ENCODE assay signal across 8 cellular contexts in genomic region chr4:112060212-112060611, GRCh38.
DNase-seq lines count a peak whose midpoint lies in the region; ATAC-seq, FAIRE-seq and TF ChIP-seq lines count a peak whose summit lies in the region.
"Had no signal": no experiment of that assay in that cellular context is flagged by ENCODE, and none has a peak within 500 bp of the region (broad histone marks: within the 10 kb centered on the region; RNA-seq: fewer than 3 reads in every experiment).

No MANE protein-coding gene starts in this region.

- TF ChIP-seq EP300 in neural cell (conservative IDR thresholded peaks at IDR 0.05; ENCODE audit: poor library complexity, severe bottlenecking): no peak

- H3F3A ChIP-seq in neural cell (ENCODE audit: insufficient read depth, low read length, poor library complexity, severe bottlenecking): no peaks in the 10 kb centered on the region

- H4K20me1 ChIP-seq in astrocyte (ENCODE audit: insufficient read depth, low read length) (no peaks in the 10 kb centered on the region), neural cell (ENCODE audit: insufficient read depth) (no peaks in the 10 kb centered on the region)

- H3K4me3 Mint-ChIP-seq in astrocyte (ENCODE audit: unreplicated experiment): no peak overlapping the region
- H3K4me3 Mint-ChIP-seq in immature natural killer cell: no peak overlapping the region

- H3K9me3 ChIP-seq in astrocyte (ENCODE audit: insufficient read depth, low read depth, low read length): no peaks in the 10 kb centered on the region
- H3K9me3 ChIP-seq in neural cell (ENCODE audit: low read length): no peaks in the 10 kb centered on the region
- H3K9me3 ChIP-seq: thoracic aorta had no signal

- H3K4me2 ChIP-seq in astrocyte (ENCODE audit: low read length): no peak overlapping the region
- H3K4me2 ChIP-seq in neural cell (ENCODE audit: low read length): no peak overlapping the region

- no peak for ATAC-seq in GM19463 (IDR thresholded peaks at IDR 0.05; ENCODE audit: unreplicated experiment)

- H2AFZ ChIP-seq in astrocyte (ENCODE audit: low read depth, low read length): no peak overlapping the region
- no peak overlapping the region for H2AFZ ChIP-seq in neural cell (ENCODE audit: low read depth, low read length)

- peak; percentile 59 for TF ChIP-seq RAD21 in neural cell (conservative IDR thresholded peaks at IDR 0.05)

- H3K4me3 ChIP-seq in astrocyte (ENCODE audit: insufficient read depth, low read depth, low read length) (no peak overlapping the region), neural cell (ENCODE audit: low read length) (no peak overlapping the region)
- H3K4me3 ChIP-seq: thoracic aorta had no signal

- H3K36me3 Mint-ChIP-seq in astrocyte (ENCODE audit: low read depth, unreplicated experiment) (no peaks in the 10 kb centered on the region), immature natural killer cell (no peaks in the 10 kb centered on the region)

- H3K27ac Mint-ChIP-seq in astrocyte (ENCODE audit: unreplicated experiment): no peak overlapping the region
- H3K27ac Mint-ChIP-seq in immature natural killer cell: no peak overlapping the region

- TF ChIP-seq CTCF in GM12874 (IDR thresholded peaks at IDR 0.05; ENCODE audit: insufficient read depth, low read depth, low read length) (peak; percentile 46; the same call in 1 of the 2 replicates), astrocyte (IDR thresholded peaks at IDR 0.05; ENCODE audit: insufficient read depth, low read depth, low read length) (peak; percentile 43), neural cell (IDR thresholded peaks at IDR 0.05; ENCODE audit: poor library complexity, severe bottlenecking) (peak; percentile 54)

- H3K9ac ChIP-seq in astrocyte (ENCODE audit: low read length) (no peak overlapping the region), neural cell (ENCODE audit: low read length) (no peak overlapping the region)

- H3K4me1 Mint-ChIP-seq in astrocyte (ENCODE audit: low read depth, unreplicated experiment): peaks cover 9% of the 10 kb centered on the region
- H3K4me1 Mint-ChIP-seq in immature natural killer cell: no peaks in the 10 kb centered on the region

- no peak for FAIRE-seq in astrocyte (lab: Jason Lieb, UNC)

- H3K9me2 ChIP-seq in neural cell (ENCODE audit: insufficient read depth, low read length): no peaks in the 10 kb centered on the region

- H3K79me2 ChIP-seq in astrocyte (ENCODE audit: insufficient read depth, low read length) (no peaks in the 10 kb centered on the region), neural cell (replicated peaks; ENCODE audit: insufficient read depth, low read length) (no peaks in the 10 kb centered on the region)

- H3K27me3 ChIP-seq in astrocyte (ENCODE audit: insufficient read depth, low read length) (no peaks in the 10 kb centered on the region), neural cell (ENCODE audit: insufficient read depth, low read depth, low read length) (no peaks in the 10 kb centered on the region)

- H3K27me3 Mint-ChIP-seq in astrocyte (ENCODE audit: low read depth, unreplicated experiment) (no peaks in the 10 kb centered on the region), immature natural killer cell (ENCODE audit: low read depth in 3 of 3) (peaks cover 0 to 7% (median 5%) of the 10 kb centered on the region in 3 donors)

- no peaks in the 10 kb centered on the region for H3K36me3 ChIP-seq in astrocyte (ENCODE audit: insufficient read depth, low read length)
- no peaks in the 10 kb centered on the region for H3K36me3 ChIP-seq in neural cell (ENCODE audit: insufficient read depth, low read length)
- H3K36me3 ChIP-seq: thoracic aorta had no signal

- peak; percentile 31 to 77 for DNase-seq in Kasumi-1 (lab: John Stamatoyannopoulos, UW)
- no peak for DNase-seq in astrocyte (ENCODE audit: low read depth)
- no peak for DNase-seq in immature natural killer cell
- no peak for DNase-seq in KG1 (lab: John Stamatoyannopoulos, UW)

- H3K27ac ChIP-seq in astrocyte (ENCODE audit: low read depth, low read length) (no peak overlapping the region), neural cell (ENCODE audit: low read length) (no peak overlapping the region)
- H3K27ac ChIP-seq: thoracic aorta had no signal

- no peaks in the 10 kb centered on the region for H3K4me1 ChIP-seq in astrocyte (ENCODE audit: insufficient read depth, low read length)

- H3K9me3 Mint-ChIP-seq in astrocyte (ENCODE audit: unreplicated experiment) (no peaks in the 10 kb centered on the region), immature natural killer cell (no peaks in the 10 kb centered on the region)

TF ChIP-seq in neural cell, 6 proteins besides CTCF, POLR2A, EP300 and RAD21:
- TF ChIP-seq TAF1 (IDR thresholded peaks at IDR 0.05; ENCODE audit: low read depth) (no peak), SMC3 (conservative IDR thresholded peaks at IDR 0.05; ENCODE audit: poor library complexity) (peak; percentile 46)

Comparison
In these comparisons a context has a peak if more than half of its experiments do, and no peak if none do; other contexts are left out.
1. DNase-seq: peak in Kasumi-1 (2 of 2); none in astrocyte (single experiment), immature natural killer cell (0 of 3) and KG1 (single experiment).
2. Peak in every context shown above with its lines, with median percentiles within 50 percentile points of each other: CTCF ChIP-seq.